Comparison of ENCODE assay signal across 8 cellular contexts in the genomic region with DNA sequence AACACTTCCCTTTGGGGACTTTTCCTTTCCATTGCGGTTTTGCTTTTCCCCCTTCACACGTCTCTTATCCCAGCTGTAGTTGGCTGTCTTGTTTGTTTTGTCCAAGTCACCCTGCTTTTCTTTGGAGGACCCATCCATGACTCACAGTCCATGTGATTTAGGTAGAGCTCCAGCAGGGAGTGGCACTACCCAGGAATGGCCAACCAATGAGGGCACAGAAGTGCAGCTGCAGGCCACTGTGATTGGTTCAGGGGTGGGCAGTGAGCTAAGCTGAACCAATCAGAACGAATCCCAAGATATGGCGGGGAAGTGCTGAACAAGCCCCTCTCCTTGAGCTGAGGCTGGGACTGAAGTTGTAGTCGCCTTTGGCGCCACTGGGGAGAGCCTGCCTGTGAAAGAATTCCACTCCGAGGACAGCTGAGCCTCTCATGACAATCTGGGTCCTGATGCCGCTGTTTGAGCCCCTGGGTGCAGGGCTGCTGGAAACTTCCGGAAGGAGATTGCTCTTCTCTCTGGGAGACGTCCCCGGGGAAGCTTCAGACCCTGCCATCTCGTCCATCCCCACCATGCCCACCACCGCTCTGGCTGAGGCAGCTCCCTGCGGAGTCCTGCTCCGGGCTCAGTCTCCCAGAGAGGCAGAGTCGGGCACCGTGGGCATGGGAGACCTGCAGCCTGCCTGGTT.
DNase-seq lines count a peak whose midpoint lies in the region; ATAC-seq and TF ChIP-seq lines count a peak whose summit lies in the region.

No MANE protein-coding gene starts in this region.

- peak; percentile 84 to 88 for ATAC-seq in gastrocnemius medialis
- ATAC-seq in mucosa of descending colon, result no peak

- H3K4me1 ChIP-seq in gastrocnemius medialis (peaks cover 15 to 21% of the 10 kb centered on the region in 2 donors), mucosa of descending colon (ENCODE audit: low read depth) (no peaks in the 10 kb centered on the region)

- peak overlapping the region; percentile 65 to 70 (median 66) for H3K27ac ChIP-seq in gastrocnemius medialis

- H3K4me3 ChIP-seq in gastrocnemius medialis (peak overlapping the region; percentile 36 to 43 (median 40)), mucosa of descending colon (no peak overlapping the region)

- no peaks in the 10 kb centered on the region for H3K27me3 ChIP-seq in gastrocnemius medialis

- intact Hi-C loops in gastrocnemius medialis (cut with DNase I; ENCODE audit: low total_unique reads) (loop anchor here (10.0 kb wide), 1 partner anchor 274 kb away; the partner anchor contains the start of gene POP4), mucosa of descending colon (cut with DNase I, micrococcal nuclease) (loop anchor here (10.0 kb wide), 2 partner anchors 114 to 144 kb away; no protein-coding TSS in a partner anchor)

- H3K36me3 ChIP-seq in gastrocnemius medialis (no peaks in the 10 kb centered on the region), mucosa of descending colon (ENCODE audit: low read depth) (no peaks in the 10 kb centered on the region)

- TF ChIP-seq CTCF in gastrocnemius medialis (IDR thresholded peaks at IDR 0.05 in 4 of 5, conservative IDR thresholded peaks at IDR 0.05 in 1 of 5) (no peak), mucosa of descending colon (IDR thresholded peaks at IDR 0.05) (no peak)

- H3K9me3 ChIP-seq in gastrocnemius medialis (no peaks in the 10 kb centered on the region), mucosa of descending colon (no peaks in the 10 kb centered on the region)

- in situ Hi-C loops in gastrocnemius medialis (cut with MboI; ENCODE audit: low sequenced_read_pairs in 4 of 4), result loop anchor here in 1 of 4 donors (10.0 kb wide), 1 partner anchor 114 kb away; no protein-coding TSS in a partner anchor

- DNase-seq in NCI-H1417 (lab: John Stamatoyannopoulos, UW) (peak in 2 of 3 experiments; percentile 7 to 11), NCI-H1417 treated with DMSO at 0.1 percent for 48 hours (lab: John Stamatoyannopoulos, UW) (no peak), NCI-H1436 (lab: John Stamatoyannopoulos, UW) (peak; percentile 40), cerebellar cortex (ENCODE audit: low spot score) (peak; percentile 61), gastrocnemius medialis (peak; percentile 73 to 84), hypothalamus (lab: John Stamatoyannopoulos, UW) (no peak), mucosa of descending colon (no peak)
- DNase-seq in activated CD4-positive, CD25-positive, alpha-beta regulatory T cell (lab: John Stamatoyannopoulos, UW), result no peak

- no peak for TF ChIP-seq POLR2A in gastrocnemius medialis (IDR thresholded peaks at IDR 0.05)

Comparison
In these comparisons a context has a peak if more than half of its experiments do, and no peak if none do; other contexts are left out.
1. DNase-seq: peak in NCI-H1417 (2 of 3), NCI-H1436 (single experiment), cerebellar cortex (single experiment) and gastrocnemius medialis (2 of 2); none in NCI-H1417 treated with DMSO at 0.1 percent for 48 hours (single experiment), hypothalamus (0 of 51), mucosa of descending colon (0 of 3) and activated CD4-positive, CD25-positive, alpha-beta regulatory T cell (0 of 4).